28 cellular contexts compared by ENCODE assay signal in genomic region chr18:26036635-26037034, GRCh38.
"Had no signal": no experiment of that assay in that cellular context is flagged by ENCODE, and none has a peak within 500 bp of the region (broad histone marks: within the 10 kb centered on the region; RNA-seq: fewer than 3 reads in every experiment).

No MANE protein-coding gene starts in this region.

- ATAC-seq: activated CD8-positive, alpha-beta T cell treated with anti-CD3 and anti-CD28 coated beads for 36 hours; activated T-cell treated with anti-CD3 and anti-CD28 coated beads, Interleukin-2, amount 50 U/mL, for 72 hours; activated T-helper 17 cell treated with anti-CD3 and anti-CD28 coated beads, Interleukin-2, amount 50 U/mL, for 72 hours had no signal

- DNase-seq: activated CD4-positive, alpha-beta T cell treated with anti-CD3 and anti-CD28 coated beads, Interleukin-2, amount 10 ng/mL, durations not matched to agents 24 days and 14 days; activated CD4-positive, alpha-beta T cell treated with anti-CD3 and anti-CD28 coated beads, Interleukin-2, amount 50 U/mL, for 4 hours; activated CD8-positive, alpha-beta T cell treated with anti-CD3 and anti-CD28 coated beads for 36 hours; activated effector memory CD4-positive, alpha-beta T cell treated with anti-CD3 and anti-CD28 coated beads, Interleukin-2, amount 50 U/mL, for 16 hours; activated naive CD4-positive, alpha-beta T cell; activated naive CD4-positive, alpha-beta T cell treated with anti-CD3 and anti-CD28 coated beads, Interleukin-2, amount 50 U/mL, for 16 hours; activated naive CD8-positive, alpha-beta T cell treated with anti-CD3 and anti-CD28 coated beads for 36 hours; activated T-cell treated with anti-CD3 and anti-CD28 coated beads, Interleukin-2, amount 50 U/mL, for 1 hour; activated T-cell treated with anti-CD3 and anti-CD28 coated beads, Interleukin-2, amount 50 U/mL, for 72 hours; amniotic stem cell; aorta; brain microvascular endothelial cell; central memory CD4-positive, alpha-beta T cell; NCI-H1105; NCI-H1417 treated with DMSO at 0.1 percent for 48 hours; NCI-H1930; NCI-H2081 treated with DMSO at 0.1 percent for 48 hours; NCI-H2171; NCI-H510A; NCI-H526; NCI-H748 treated with DMSO at 0.1 percent for 48 hours; NK-92 treated with Interleukin-12 subunit alpha and Interleukin-12 subunit beta, amount 100 ng/mL, for 24 hours; Right ventricle myocardium superior; SW 1271; T-helper 1 cell; T1000; WERI-Rb-1 had no signal

- H3K27me3 ChIP-seq: brain microvascular endothelial cell had no signal

- H3K27ac ChIP-seq: brain microvascular endothelial cell, WERI-Rb-1 had no signal
